Comparison of ENCODE assay signal across 2 cellular contexts in the genomic region with DNA sequence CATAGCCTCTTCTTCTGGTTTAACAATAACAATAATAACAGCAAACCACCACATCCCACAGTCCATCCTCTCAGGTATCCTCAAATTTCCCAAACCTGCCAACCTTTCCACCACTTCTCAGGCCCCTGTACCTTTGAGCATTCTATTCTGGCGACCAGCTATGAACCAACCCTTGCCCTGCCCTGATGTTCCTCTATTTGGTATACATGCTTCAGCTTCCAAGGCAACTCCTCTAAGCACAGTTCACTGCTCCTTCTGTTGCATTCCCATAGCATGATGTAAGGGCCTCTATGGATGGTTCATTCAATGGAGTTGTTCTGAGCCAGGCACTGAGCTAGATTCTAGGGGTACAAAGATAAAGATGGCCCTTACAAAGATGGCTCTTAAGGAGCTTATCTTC. TPM values are rescaled to one million over a fixed set of nuclear protein-coding genes. Genes with fewer than 3 reads are reported as not detected.
"Had no signal": no experiment of that assay in that cellular context is flagged by ENCODE, and none has a peak within 500 bp of the region (broad histone marks: within the 10 kb centered on the region; RNA-seq: fewer than 3 reads in every experiment).

No MANE protein-coding gene starts in this region.

RNA-seq across cellular contexts. Expression of gene NUDT4B, which starts 46.3 kb away (rescaled TPM):
- total RNA-seq: chondrocyte, endothelial cell of umbilical vein had no signal
